8 cellular contexts compared by ENCODE assay signal in the genomic region with DNA sequence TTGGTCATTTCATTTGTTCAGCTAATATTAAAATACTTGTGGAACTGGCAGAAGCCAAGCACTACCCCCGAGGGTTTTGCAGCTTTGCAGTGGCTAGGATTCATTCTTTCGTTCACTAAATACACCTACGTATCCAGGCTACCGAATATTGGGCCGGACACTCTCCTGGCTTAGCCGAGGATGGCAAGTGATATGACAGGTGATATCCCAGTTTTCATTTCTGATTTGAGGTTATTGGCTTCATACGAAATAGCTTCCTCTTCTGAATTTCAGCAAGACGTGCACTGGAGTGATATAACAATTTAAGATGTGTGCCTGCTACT. TPM values are rescaled to one million over a fixed set of nuclear protein-coding genes. Genes with fewer than 3 reads are reported as not detected.
A peak's percentile ranks its signal among the peaks of the same experiment; 100 is the strongest.
DNase-seq lines count a peak whose midpoint lies in the region; ATAC-seq and TF ChIP-seq lines count a peak whose summit lies in the region.

No MANE protein-coding gene starts in this region.

- H3K9me3 ChIP-seq in heart left ventricle (no peaks in the 10 kb centered on the region), skeletal muscle satellite cell (replicated peaks; ENCODE audit: low read length) (no peaks in the 10 kb centered on the region)

- TF ChIP-seq POLR2A in heart left ventricle (IDR thresholded peaks at IDR 0.05): no peak

- peak overlapping the region in 6 of 12 donors; percentile 25 to 65 (median 54) for H3K27ac ChIP-seq in heart left ventricle

- peak overlapping the region; percentile 97 for H3K27ac Mint-ChIP-seq in T-helper 1 cell treated with Interleukin-12 subunit alpha and Interleukin-12 subunit beta and Interleukin-4 antibody, amounts not matched to agents 30 μg/mL and 1 μg/mL, for 36 hours

- ATAC-seq in HG02870 (IDR thresholded peaks at IDR 0.05; ENCODE audit: unreplicated experiment) (peak; percentile 6), heart left ventricle (peak in 3 of 4 donors; percentile 1 to 17 (median 12))

- H3K4me1 ChIP-seq in heart left ventricle (peaks cover 0 to 19% (median 13%) of the 10 kb centered on the region in 12 donors), skeletal muscle satellite cell (ENCODE audit: control insufficient read depth, insufficient read depth, low read length) (peaks cover 14% of the 10 kb centered on the region)

- H3K27me3 Mint-ChIP-seq in T-helper 1 cell treated with Interleukin-12 subunit alpha and Interleukin-12 subunit beta and Interleukin-4 antibody, amounts not matched to agents 30 μg/mL and 1 μg/mL, for 36 hours (ENCODE audit: low read depth): no peaks in the 10 kb centered on the region

- DNase-seq in NCI-H146 (lab: John Stamatoyannopoulos, UW) (peak; percentile 46), NCI-H146 treated with DMSO at 0.1 percent for 48 hours (lab: John Stamatoyannopoulos, UW; ENCODE audit: unreplicated experiment) (no peak), heart left ventricle (no peak), GOT3 (lab: John Stamatoyannopoulos, UW) (no peak)
- DNase-seq in stimulated activated naive CD4-positive, alpha-beta T cell treated with Interleukin-2 at 50 U/mL for 16 hours (lab: John Stamatoyannopoulos, UW): no peak

- H3K4me1 Mint-ChIP-seq in T-helper 1 cell treated with Interleukin-12 subunit alpha and Interleukin-12 subunit beta and Interleukin-4 antibody, amounts not matched to agents 30 μg/mL and 1 μg/mL, for 36 hours (ENCODE audit: low read depth): peaks cover 51% of the 10 kb centered on the region

- intact Hi-C loops in heart left ventricle (cut with DNase I): loop anchor here in 8 of 10 donors (1.0 to 5.0 kb wide), 3 partner anchors 37 to 42 kb away; a partner anchor contains a TSS

- H3K4me3 ChIP-seq in heart left ventricle (peak overlapping the region; percentile 42 to 82 (median 67)), skeletal muscle satellite cell (ENCODE audit: low read length) (peak overlapping the region; percentile 82)

- peaks cover 0 to 9% (median 0%) of the 10 kb centered on the region in 9 donors for H3K36me3 ChIP-seq in heart left ventricle
- no peaks in the 10 kb centered on the region for H3K36me3 ChIP-seq in skeletal muscle satellite cell (ENCODE audit: insufficient read depth, low read length)

- H3K27me3 ChIP-seq in heart left ventricle (no peaks in the 10 kb centered on the region), skeletal muscle satellite cell (ENCODE audit: control insufficient read depth, insufficient read depth, low read length) (no peaks in the 10 kb centered on the region)

- 0 to 2% (median 1%) methylated on average over 8 of the region's 8 CpGs for WGBS in heart left ventricle, 4 donors

- H3K4me3 Mint-ChIP-seq in T-helper 1 cell treated with Interleukin-12 subunit alpha and Interleukin-12 subunit beta and Interleukin-4 antibody, amounts not matched to agents 30 μg/mL and 1 μg/mL, for 36 hours: peak overlapping the region; percentile 98

- peak overlapping the region; percentile 73 for H3K9ac ChIP-seq in skeletal muscle satellite cell (ENCODE audit: low read depth, low read length)

- no peaks in the 10 kb centered on the region for H3K9me3 Mint-ChIP-seq in T-helper 1 cell treated with Interleukin-12 subunit alpha and Interleukin-12 subunit beta and Interleukin-4 antibody, amounts not matched to agents 30 μg/mL and 1 μg/mL, for 36 hours

- no peak for TF ChIP-seq CTCF in heart left ventricle (IDR thresholded peaks at IDR 0.05)

- peaks cover 24% of the 10 kb centered on the region for H3K36me3 Mint-ChIP-seq in T-helper 1 cell treated with Interleukin-12 subunit alpha and Interleukin-12 subunit beta and Interleukin-4 antibody, amounts not matched to agents 30 μg/mL and 1 μg/mL, for 36 hours (ENCODE audit: low read depth)

- peak overlapping the region; percentile 91 for H3K4me2 ChIP-seq in skeletal muscle satellite cell (ENCODE audit: low read length)

RNA-seq across cellular contexts. Expression of a gene that starts 0.5 kb away (rescaled TPM):
- 1 to 10 TPM in 1 of 9 donors, under 1 TPM in 3, not detected in 5; 0.15 to 1.0 (median 0.34) TPM for total RNA-seq in heart left ventricle
- under 1 TPM in 1 of 2 donors, not detected in 1; 0.21 TPM for polyA plus RNA-seq in heart left ventricle
- total RNA-seq in skeletal muscle satellite cell (2012; rRNA removed): 2.0 and 4.1 TPM in 2 replicates

RNA-seq across cellular contexts. Expression of a gene that starts 39.0 kb away (rescaled TPM):
- 100 to 1,000 TPM in 2 of 9 donors, 10 to 100 TPM in 7; 56.1 to 109 (median 96.0) TPM for total RNA-seq in heart left ventricle
- polyA plus RNA-seq in heart left ventricle: 10 to 100 TPM; 11.7 to 25.2 TPM
- 95.8 and 106 TPM in 2 replicates for total RNA-seq in skeletal muscle satellite cell (2012; rRNA removed)
